Comparison of ENCODE assay signal across 1 cellular context in the genomic region with DNA sequence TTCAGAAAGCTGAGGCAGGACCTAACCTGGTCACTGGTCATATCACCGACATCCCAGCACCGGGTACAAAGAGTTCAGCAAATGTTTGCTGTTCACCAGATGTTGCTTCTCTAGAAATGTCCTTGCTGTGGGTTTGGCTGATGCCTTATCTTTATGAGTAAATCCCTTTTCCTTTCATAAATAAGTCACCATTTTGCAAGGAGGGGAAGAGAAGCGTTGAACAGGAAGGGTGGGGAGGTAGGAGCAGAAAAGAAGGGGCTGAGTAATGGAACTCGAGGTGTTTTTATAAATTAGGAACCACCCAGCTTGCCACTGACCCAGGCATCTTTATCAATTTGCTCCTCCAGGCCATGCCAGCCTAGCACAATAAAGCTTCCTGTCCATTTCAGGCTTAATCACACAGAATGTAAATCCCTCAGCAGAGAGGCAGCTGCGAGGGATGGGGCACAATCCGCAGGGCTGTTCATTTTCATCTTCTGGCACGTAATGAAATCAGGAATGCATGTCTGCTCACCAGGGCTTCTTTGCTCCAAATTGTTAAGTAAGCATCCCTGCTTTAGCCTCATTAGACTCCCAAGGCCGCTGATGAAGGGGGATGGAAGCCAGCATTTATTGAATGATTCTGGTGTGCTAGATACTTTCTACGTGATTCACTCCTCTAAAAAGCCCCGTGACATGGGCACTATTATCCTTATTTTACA.
TF ChIP-seq lines count a peak whose summit lies in the region.

No MANE protein-coding gene starts in this region.

TF ChIP-seq in neural cell, 6 proteins besides CTCF, POLR2A, EP300 and RAD21:
- TF ChIP-seq EZH2 (IDR thresholded peaks at IDR 0.05; ENCODE audit: borderline replicate concordance, insufficient read depth, low read length, poor library complexity, severe bottlenecking) (no peak), TAF1 (IDR thresholded peaks at IDR 0.05; ENCODE audit: low read depth) (no peak), SMC3 (conservative IDR thresholded peaks at IDR 0.05; ENCODE audit: poor library complexity) (no peak), MXI1 (conservative IDR thresholded peaks at IDR 0.05; ENCODE audit: poor library complexity, severe bottlenecking) (no peak), POLR2AphosphoS5 (IDR thresholded peaks at IDR 0.05) (no peak)
- TF ChIP-seq, protein P1, sequence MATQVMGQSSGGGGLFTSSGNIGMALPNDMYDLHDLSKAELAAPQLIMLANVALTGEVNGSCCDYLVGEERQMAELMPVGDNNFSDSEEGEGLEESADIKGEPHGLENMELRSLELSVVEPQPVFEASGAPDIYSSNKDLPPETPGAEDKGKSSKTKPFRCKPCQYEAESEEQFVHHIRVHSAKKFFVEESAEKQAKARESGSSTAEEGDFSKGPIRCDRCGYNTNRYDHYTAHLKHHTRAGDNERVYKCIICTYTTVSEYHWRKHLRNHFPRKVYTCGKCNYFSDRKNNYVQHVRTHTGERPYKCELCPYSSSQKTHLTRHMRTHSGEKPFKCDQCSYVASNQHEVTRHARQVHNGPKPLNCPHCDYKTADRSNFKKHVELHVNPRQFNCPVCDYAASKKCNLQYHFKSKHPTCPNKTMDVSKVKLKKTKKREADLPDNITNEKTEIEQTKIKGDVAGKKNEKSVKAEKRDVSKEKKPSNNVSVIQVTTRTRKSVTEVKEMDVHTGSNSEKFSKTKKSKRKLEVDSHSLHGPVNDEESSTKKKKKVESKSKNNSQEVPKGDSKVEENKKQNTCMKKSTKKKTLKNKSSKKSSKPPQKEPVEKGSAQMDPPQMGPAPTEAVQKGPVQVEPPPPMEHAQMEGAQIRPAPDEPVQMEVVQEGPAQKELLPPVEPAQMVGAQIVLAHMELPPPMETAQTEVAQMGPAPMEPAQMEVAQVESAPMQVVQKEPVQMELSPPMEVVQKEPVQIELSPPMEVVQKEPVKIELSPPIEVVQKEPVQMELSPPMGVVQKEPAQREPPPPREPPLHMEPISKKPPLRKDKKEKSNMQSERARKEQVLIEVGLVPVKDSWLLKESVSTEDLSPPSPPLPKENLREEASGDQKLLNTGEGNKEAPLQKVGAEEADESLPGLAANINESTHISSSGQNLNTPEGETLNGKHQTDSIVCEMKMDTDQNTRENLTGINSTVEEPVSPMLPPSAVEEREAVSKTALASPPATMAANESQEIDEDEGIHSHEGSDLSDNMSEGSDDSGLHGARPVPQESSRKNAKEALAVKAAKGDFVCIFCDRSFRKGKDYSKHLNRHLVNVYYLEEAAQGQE (IDR thresholded peaks at IDR 0.05; ENCODE audit: borderline replicate concordance): no peak
TF ChIP-seq in neural cell: peak in this region for 0.
